In the genomic region with DNA sequence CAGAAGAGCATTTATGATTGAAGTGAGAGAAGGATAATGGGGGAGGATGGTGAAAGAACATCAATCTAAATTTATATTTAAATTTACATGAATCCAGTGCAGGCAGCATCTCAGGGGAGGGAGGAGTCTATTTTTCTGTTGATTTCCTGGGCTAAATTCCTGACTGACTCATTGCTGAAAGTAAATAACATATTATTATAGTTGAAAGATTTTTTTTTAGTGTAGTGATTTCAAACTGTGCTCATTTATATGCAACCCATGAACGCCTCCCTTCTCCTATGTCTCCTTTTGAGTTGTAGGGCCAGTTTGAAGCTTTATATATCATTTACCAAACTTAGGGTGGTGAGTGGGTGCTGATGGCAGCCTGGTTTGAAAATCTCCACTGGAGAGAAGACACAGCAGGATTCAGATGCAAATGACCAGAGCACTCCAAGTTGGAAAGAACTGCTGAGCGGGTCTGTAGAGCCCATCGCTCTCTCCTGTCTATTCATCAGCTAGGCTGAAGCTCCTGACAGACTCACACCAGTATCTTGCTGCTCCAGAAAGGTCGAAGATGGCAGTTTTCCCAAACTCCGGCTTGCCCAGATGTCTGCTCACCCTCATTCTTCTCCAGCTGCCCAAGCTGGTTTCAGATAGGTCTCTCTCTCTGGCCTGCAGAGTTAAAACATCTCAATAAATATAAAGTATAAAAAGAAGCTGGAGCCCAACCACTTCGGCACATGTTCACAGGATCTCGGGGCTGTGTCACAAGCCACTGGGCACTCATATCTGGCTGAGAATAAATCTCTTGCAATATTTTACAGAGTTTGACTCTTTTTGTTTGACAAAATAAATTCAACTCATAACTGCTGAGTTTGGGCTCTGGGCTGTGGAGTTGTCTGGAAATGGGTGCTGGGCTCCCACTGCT, we compare ENCODE assay signal across 11 cellular contexts. TPM values are rescaled to one million over a fixed set of nuclear protein-coding genes. Genes with fewer than 3 reads are reported as not detected.
A peak's percentile ranks its signal among the peaks of the same experiment; 100 is the strongest.
DNase-seq lines count a peak whose midpoint lies in the region; ATAC-seq, FAIRE-seq and TF ChIP-seq lines count a peak whose summit lies in the region.
"Had no signal": no experiment of that assay in that cellular context is flagged by ENCODE, and none has a peak within 500 bp of the region (broad histone marks: within the 10 kb centered on the region; RNA-seq: fewer than 3 reads in every experiment).

No MANE protein-coding gene starts in this region.

- H3K9me3 ChIP-seq in AG04450 (ENCODE audit: control insufficient read depth, insufficient read depth, low read length): no peaks in the 10 kb centered on the region
- H3K9me3 ChIP-seq in lower lobe of right lung: no peaks in the 10 kb centered on the region

- peak overlapping the region; percentile 78 for H3K27ac Mint-ChIP-seq in activated naive CD8-positive, alpha-beta T cell

- CTCF ChIA-PET in AG04450 (lab: Charles Lee): interaction anchor here (0.5 to 2.3 kb wide), 2 partner anchors 14 to 135 kb away, joined by 3 to 5 read pairs; no protein-coding TSS in a partner anchor

- H3K36me3 ChIP-seq in lower lobe of right lung: no peaks in the 10 kb centered on the region

- H3K9me3 Mint-ChIP-seq in activated naive CD8-positive, alpha-beta T cell (ENCODE audit: low read depth): peaks cover 5% of the 10 kb centered on the region

- peaks cover 39% of the 10 kb centered on the region for H3K4me1 ChIP-seq in lower lobe of right lung

- no peaks in the 10 kb centered on the region for H3K27me3 ChIP-seq in AG04450 (ENCODE audit: control insufficient read depth, insufficient read depth, low read length)
- H3K27me3 ChIP-seq in lower lobe of right lung (ENCODE audit: low read depth): no peaks in the 10 kb centered on the region

- H3K4me3 Mint-ChIP-seq in activated naive CD8-positive, alpha-beta T cell: peak overlapping the region; percentile 42

- H3K27me3 Mint-ChIP-seq in activated naive CD8-positive, alpha-beta T cell: no peaks in the 10 kb centered on the region
- H3K27me3 Mint-ChIP-seq: activated CD4-positive, alpha-beta T cell treated with anti-CD3 and anti-CD28 coated beads, Interleukin-2, amount 10 ng/mL, durations not matched to agents 24 days and 14 days had no signal

- H3K4me1 Mint-ChIP-seq in activated naive CD8-positive, alpha-beta T cell (ENCODE audit: low read depth): peaks cover 61% of the 10 kb centered on the region

- no peak for FAIRE-seq in RCC 7860 (lab: Jason Lieb, UNC)

- ATAC-seq in lower lobe of right lung (no peak), GM19395 (IDR thresholded peaks at IDR 0.05; ENCODE audit: unreplicated experiment) (no peak), HG02623 (IDR thresholded peaks at IDR 0.05; ENCODE audit: unreplicated experiment) (no peak)
- ATAC-seq: stimulated activated naive CD8-positive, alpha-beta T cell treated with anti-CD3 and anti-CD28 coated beads, Interleukin-15, Interleukin-2, amounts not matched to agents 100 U/mL and 50 U/mL, for 24 hours had no signal

- H3K36me3 Mint-ChIP-seq in activated naive CD8-positive, alpha-beta T cell: peaks cover 10% of the 10 kb centered on the region

- POLR2A ChIA-PET in AG04450 (lab: Yijun Ruan, JAX): no interaction called here

- peak overlapping the region; percentile 47 for H3K27ac ChIP-seq in AG04450 (ENCODE audit: low read depth, low read length)
- peak overlapping the region; percentile 89 for H3K27ac ChIP-seq in lower lobe of right lung

- H3K4me3 ChIP-seq in AG04450 (ENCODE audit: low read depth, low read length) (no peak overlapping the region), lower lobe of right lung (no peak overlapping the region)

- intact Hi-C loops in lower lobe of right lung (cut with DNase I): no loop called here

- DNase-seq in AG04450 (ENCODE audit: low read depth, low spot score) (no peak), HCEC 1CT (peak; percentile 32), lower lobe of right lung (no peak), NCI-H1436 treated with DMSO at 0.1 percent for 48 hours (lab: John Stamatoyannopoulos, UW) (no peak), RCC 7860 (ENCODE audit: low spot score) (no peak)
- DNase-seq: DND-41; stimulated activated naive CD8-positive, alpha-beta T cell treated with anti-CD3 and anti-CD28 coated beads, Interleukin-15, Interleukin-2, amounts not matched to agents 100 U/mL and 50 U/mL, for 24 hours had no signal

- TF ChIP-seq CTCF in AG04450 (IDR thresholded peaks at IDR 0.05; ENCODE audit: low read depth, low read length) (no peak), lower lobe of right lung (IDR thresholded peaks at IDR 0.05) (no peak)

RNA-seq across cellular contexts. Expression of a gene that starts 18.3 kb away (rescaled TPM):
- 29.5 TPM in 2 replicates for polyA plus RNA-seq in AG04450 (2011; rRNA removed)
- polyA minus RNA-seq in AG04450 (2011; rRNA and poly(A)+ RNA removed): 25.0 and 28.4 TPM in 2 replicates
- total RNA-seq in lower lobe of right lung: 27.0 TPM

RNA-seq across cellular contexts. Expression of a gene that starts 24.0 kb away (rescaled TPM):
- polyA plus RNA-seq in AG04450 (2011; rRNA removed): 0.04 TPM in 1 of 2 replicates, not detected in the other
- not detected in 2 replicates for polyA minus RNA-seq in AG04450 (2011; rRNA and poly(A)+ RNA removed)
- not detected for total RNA-seq in lower lobe of right lung

RNA-seq across cellular contexts. Expression of a gene that starts 35.8 kb away (rescaled TPM):
- 40.5 and 45.6 TPM in 2 replicates for polyA plus RNA-seq in AG04450 (2011; rRNA removed)
- 44.7 and 46.6 TPM in 2 replicates for polyA minus RNA-seq in AG04450 (2011; rRNA and poly(A)+ RNA removed)
- total RNA-seq in lower lobe of right lung: 60.2 TPM
